15 cellular contexts compared by ENCODE assay signal in genomic region chr1:1132928-1133750, GRCh38. TPM values are rescaled to one million over a fixed set of nuclear protein-coding genes. Genes with fewer than 3 reads are reported as not detected.
DNase-seq lines count a peak whose midpoint lies in the region; ATAC-seq and TF ChIP-seq lines count a peak whose summit lies in the region.
"Had no signal": no experiment of that assay in that cellular context is flagged by ENCODE, and none has a peak within 500 bp of the region (broad histone marks: within the 10 kb centered on the region; RNA-seq: fewer than 3 reads in every experiment).

No MANE protein-coding gene starts in this region.

- ATAC-seq in body of pancreas (peak; percentile 71), HG03342 (IDR thresholded peaks at IDR 0.05; ENCODE audit: unreplicated experiment) (no peak), HG03159 (IDR thresholded peaks at IDR 0.05; ENCODE audit: unreplicated experiment) (no peak), HG03139 (IDR thresholded peaks at IDR 0.05; ENCODE audit: unreplicated experiment) (no peak)
- ATAC-seq: stimulated activated naive CD8-positive, alpha-beta T cell treated with anti-CD3 and anti-CD28 coated beads, Interleukin-15, Interleukin-2, amounts not matched to agents 100 U/mL and 50 U/mL, for 24 hours had no signal

- DNase-seq in DMS153 treated with DMSO at 0.1 percent for 48 hours (lab: John Stamatoyannopoulos, UW; ENCODE audit: unreplicated experiment) (peak; percentile 57), body of pancreas (peak; percentile 58 to 78 (median 74)), kidney tubule cell (ENCODE audit: low spot score) (peak; percentile 77), AG08396 (ENCODE audit: low spot score) (no peak)
- DNase-seq: activated CD4-positive, alpha-beta memory T cell treated with anti-CD3 and anti-CD28 coated beads, Interleukin-2, amount 10 ng/mL, durations not matched to agents 7 days and 5 days; NCI-H1092; stimulated activated naive CD8-positive, alpha-beta T cell treated with anti-CD3 and anti-CD28 coated beads, Interleukin-15, Interleukin-2, amounts not matched to agents 100 U/mL and 50 U/mL, for 24 hours had no signal

- no peaks in the 10 kb centered on the region for H3K27me3 ChIP-seq in body of pancreas
- H3K27me3 ChIP-seq in rectal smooth muscle tissue (ENCODE audit: control insufficient read depth, insufficient read depth, low read length), result no peaks in the 10 kb centered on the region

- peak overlapping the region; percentile 21 for H3K9ac ChIP-seq in rectal smooth muscle tissue (ENCODE audit: low read length)

- WGBS in body of pancreas, 2 donors, result 59 to 61% methylated on average over 22 to 35 of the region's 35 CpGs

- TF ChIP-seq CTCF in body of pancreas (IDR thresholded peaks at IDR 0.05), result no peak

- peak overlapping the region; percentile 59 to 82 (median 72) for H3K27ac ChIP-seq in body of pancreas
- no peak overlapping the region for H3K27ac ChIP-seq in rectal smooth muscle tissue (ENCODE audit: low read depth, low read length)
- H3K27ac ChIP-seq: cardiac muscle cell had no signal

- intact Hi-C loops in body of pancreas (cut with DNase I), result no loop called here

- H3K4me1 ChIP-seq in body of pancreas (peaks cover 42% of the 10 kb centered on the region), rectal smooth muscle tissue (ENCODE audit: control insufficient read depth, insufficient read depth, low read length) (no peaks in the 10 kb centered on the region)

- no peaks in the 10 kb centered on the region for H3K36me3 ChIP-seq in body of pancreas (replicated peaks in 1 of 2; ENCODE audit: insufficient read depth in 1 of 2, low read depth in 2 of 2)
- no peaks in the 10 kb centered on the region for H3K36me3 ChIP-seq in rectal smooth muscle tissue (ENCODE audit: control insufficient read depth, insufficient read depth, low read length)
- H3K36me3 ChIP-seq: cardiac muscle cell had no signal

- H3K4me3 ChIP-seq in body of pancreas, result no peak overlapping the region
- H3K4me3 ChIP-seq in rectal smooth muscle tissue (ENCODE audit: low read length), result peak overlapping the region; percentile 41
- H3K4me3 ChIP-seq: cardiac muscle cell had no signal

- peak in 2 of 3 donors; percentile 14 to 34 for TF ChIP-seq POLR2A in body of pancreas (IDR thresholded peaks at IDR 0.05)

- no peaks in the 10 kb centered on the region for H3K9me3 ChIP-seq in body of pancreas

RNA-seq across cellular contexts. Expression of gene C1orf159, which starts 17.2 kb away (rescaled TPM):
- 10 to 100 TPM in 1 of 2 donors, 1 to 10 TPM in 1; 8.8 to 13.2 TPM for total RNA-seq in body of pancreas

RNA-seq across cellular contexts. Expression of gene TTLL10, which starts 40.5 kb away (rescaled TPM):
- total RNA-seq in body of pancreas, result under 1 TPM; 0.66 to 0.78 TPM
- total RNA-seq: activated CD4-positive, alpha-beta memory T cell treated with anti-CD3 and anti-CD28 coated beads, Interleukin-2, amount 10 ng/mL, durations not matched to agents 7 days and 5 days; cardiac muscle cell; HT1080 had no signal

RNA-seq across cellular contexts. Expression of gene RNF223, which starts 59.0 kb away (rescaled TPM):
- total RNA-seq in body of pancreas, result under 1 TPM in 1 of 2 donors, not detected in 1; 0.26 TPM
- total RNA-seq: activated CD4-positive, alpha-beta memory T cell treated with anti-CD3 and anti-CD28 coated beads, Interleukin-2, amount 10 ng/mL, durations not matched to agents 7 days and 5 days; HT1080; mesenteric fat pad; progenitor cell of endocrine pancreas had no signal
